ENCODE assay signal across 13 cellular contexts in the genomic region with DNA sequence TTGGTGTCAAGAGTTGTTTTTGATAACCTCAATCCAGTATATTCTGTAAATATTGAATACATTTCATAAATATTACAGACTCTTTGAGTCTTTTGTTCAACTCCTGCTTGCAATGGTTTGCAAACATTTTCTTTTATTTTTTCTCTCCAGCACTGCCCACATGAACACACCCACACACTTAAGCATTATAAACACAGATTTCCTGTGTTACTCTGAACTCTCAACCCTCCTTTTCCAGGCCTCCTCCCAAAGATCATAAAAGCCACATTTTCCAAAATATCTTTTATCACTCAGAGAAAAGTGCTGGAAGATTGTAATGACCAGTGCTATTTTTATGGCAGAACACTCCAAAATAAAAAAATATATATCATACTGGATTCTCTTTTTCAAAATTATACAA. TPM values are rescaled to one million over a fixed set of nuclear protein-coding genes. Genes with fewer than 3 reads are reported as not detected.
DNase-seq lines count a peak whose midpoint lies in the region; ATAC-seq and TF ChIP-seq lines count a peak whose summit lies in the region.
"Had no signal": no experiment of that assay in that cellular context is flagged by ENCODE, and none has a peak within 500 bp of the region (broad histone marks: within the 10 kb centered on the region; RNA-seq: fewer than 3 reads in every experiment).

No MANE protein-coding gene starts in this region.

- peak overlapping the region; percentile 83 for H3K27ac Mint-ChIP-seq in CD8-positive, alpha-beta T cell
- H3K27ac Mint-ChIP-seq in activated naive CD8-positive, alpha-beta T cell treated with anti-CD3 and anti-CD28 coated beads for 36 hours, result peak overlapping the region; percentile 81

- peaks cover 80% of the 10 kb centered on the region for H3K4me1 ChIP-seq in CD8-positive, alpha-beta T cell (ENCODE audit: insufficient read depth, low read length)

- no peaks in the 10 kb centered on the region for H3K9me3 ChIP-seq in CD8-positive, alpha-beta T cell (ENCODE audit: low read length)
- H3K9me3 ChIP-seq: thyroid gland had no signal

- TF ChIP-seq CTCF in BJ (IDR thresholded peaks at IDR 0.05; ENCODE audit: insufficient read depth, low read depth, low read length), result no peak
- TF ChIP-seq CTCF in CD8-positive, alpha-beta T cell (IDR thresholded peaks at IDR 0.05), result no peak

- H3K27me3 Mint-ChIP-seq in CD8-positive, alpha-beta T cell (ENCODE audit: low read depth), result no peaks in the 10 kb centered on the region
- H3K27me3 Mint-ChIP-seq in activated naive CD8-positive, alpha-beta T cell treated with anti-CD3 and anti-CD28 coated beads for 36 hours, result no peaks in the 10 kb centered on the region

- peaks cover 9% of the 10 kb centered on the region for H3K9me3 Mint-ChIP-seq in CD8-positive, alpha-beta T cell
- H3K9me3 Mint-ChIP-seq in activated naive CD8-positive, alpha-beta T cell treated with anti-CD3 and anti-CD28 coated beads for 36 hours, result peaks cover 18% of the 10 kb centered on the region

- CTCF ChIA-PET in BJ (lab: Yijun Ruan, JAX), result interaction anchor here (3.0 kb wide), 1 partner anchor 170 kb away, joined by 8 read pairs; no protein-coding TSS in a partner anchor
- CTCF ChIA-PET in CD8-positive, alpha-beta T cell (lab: Charles Lee), result interaction anchor here (1.4 to 1.8 kb wide), 3 partner anchors 15 to 46 kb away, joined by 4 to 9 read pairs (median 5); partner anchors contain the start of gene ARHGAP25

- H3K4me3 Mint-ChIP-seq in CD8-positive, alpha-beta T cell, result peak overlapping the region; percentile 60
- peak overlapping the region; percentile 43 for H3K4me3 Mint-ChIP-seq in activated naive CD8-positive, alpha-beta T cell treated with anti-CD3 and anti-CD28 coated beads for 36 hours

- no peaks in the 10 kb centered on the region for H3K36me3 ChIP-seq in BJ (ENCODE audit: control insufficient read depth, insufficient read depth, low read length)
- peaks cover 3% of the 10 kb centered on the region for H3K36me3 ChIP-seq in CD8-positive, alpha-beta T cell (ENCODE audit: insufficient read depth, low read length)
- H3K36me3 ChIP-seq: left ventricle myocardium inferior, thyroid gland had no signal

- H3K27ac ChIP-seq in CD8-positive, alpha-beta T cell (ENCODE audit: low read depth, low read length), result no peak overlapping the region
- H3K27ac ChIP-seq: left ventricle myocardium inferior had no signal

- no peak overlapping the region for H3K4me3 ChIP-seq in BJ (ENCODE audit: low read depth, low read length)
- H3K4me3 ChIP-seq in CD8-positive, alpha-beta T cell (ENCODE audit: low read depth, low read length), result no peak overlapping the region
- H3K4me3 ChIP-seq: left ventricle myocardium inferior, thyroid gland had no signal

- H3K36me3 Mint-ChIP-seq in CD8-positive, alpha-beta T cell, result peaks cover 42% of the 10 kb centered on the region
- peaks cover 58% of the 10 kb centered on the region for H3K36me3 Mint-ChIP-seq in activated naive CD8-positive, alpha-beta T cell treated with anti-CD3 and anti-CD28 coated beads for 36 hours

- DNase-seq in BJ (ENCODE audit: low read depth), result peak; percentile 9
- peak in 2 of 7 experiments; percentile 8 to 19 for DNase-seq in CD8-positive, alpha-beta T cell
- no peak for DNase-seq in activated naive CD8-positive, alpha-beta T cell treated with anti-CD3 and anti-CD28 coated beads for 36 hours
- peak; percentile 14 for DNase-seq in left kidney (ENCODE audit: low read depth, low spot score)
- DNase-seq in AML-193 (lab: John Stamatoyannopoulos, UW), result no peak
- DNase-seq in ureter (ENCODE audit: low spot score), result no peak
- no peak for DNase-seq in NCI-H1436 treated with DMSO at 0.1 percent for 48 hours (lab: John Stamatoyannopoulos, UW)
- DNase-seq: aorta, left ventricle myocardium inferior, occipital lobe, thyroid gland had no signal

- H3K4me1 Mint-ChIP-seq in CD8-positive, alpha-beta T cell (ENCODE audit: low read depth), result peaks cover 88% of the 10 kb centered on the region
- peaks cover 65% of the 10 kb centered on the region for H3K4me1 Mint-ChIP-seq in activated naive CD8-positive, alpha-beta T cell treated with anti-CD3 and anti-CD28 coated beads for 36 hours

- H3K27me3 ChIP-seq in BJ (ENCODE audit: control insufficient read depth, insufficient read depth, low read length), result peaks cover under 1% of the 10 kb centered on the region; the same call in 1 of the 2 replicates
- no peaks in the 10 kb centered on the region for H3K27me3 ChIP-seq in CD8-positive, alpha-beta T cell (ENCODE audit: insufficient read depth, low read length)
- H3K27me3 ChIP-seq: thyroid gland had no signal

- POLR2A ChIA-PET in BJ (lab: Charles Lee), result no interaction called here
- POLR2A ChIA-PET in CD8-positive, alpha-beta T cell (lab: Charles Lee), result interaction anchor here (0.6 to 4.2 kb wide), 4 partner anchors 10 to 290 kb away, joined by 3 to 41 read pairs (median 4); no protein-coding TSS in a partner anchor

- no peak for ATAC-seq in CD8-positive, alpha-beta T cell
- ATAC-seq in GM18517 (IDR thresholded peaks at IDR 0.05; ENCODE audit: unreplicated experiment), result no peak
- ATAC-seq: Panc1 had no signal

- intact Hi-C loops in CD8-positive, alpha-beta T cell (cut with DNase I, micrococcal nuclease), result loop anchor here in 1 of 2 experiments (5.0 kb wide), 1 partner anchor 552 kb away; no protein-coding TSS in a partner anchor

RNA-seq across cellular contexts. Expression of gene ARHGAP25, which starts 20.5 kb away (rescaled TPM):
- 0.06 TPM in 1 of 2 replicates, not detected in the other for polyA plus RNA-seq in BJ (2011; rRNA removed)
- not detected in 2 replicates for polyA minus RNA-seq in BJ (2011; rRNA and poly(A)+ RNA removed)
- 10 to 100 TPM; 35.8 to 36.7 TPM for total RNA-seq in CD8-positive, alpha-beta T cell
- total RNA-seq in activated naive CD8-positive, alpha-beta T cell treated with anti-CD3 and anti-CD28 coated beads for 36 hours, result 10 to 100 TPM; 47.4 to 51.0 TPM
- total RNA-seq in ureter, result 14.7 TPM

Comparison
In these comparisons a context has a peak if more than half of its experiments do, and no peak if none do; other contexts are left out.
1. DNase-seq: peak in BJ (single experiment) and left kidney (single experiment); none in activated naive CD8-positive, alpha-beta T cell treated with anti-CD3 and anti-CD28 coated beads for 36 hours (single experiment), AML-193 (0 of 2), ureter (single experiment) and NCI-H1436 treated with DMSO at 0.1 percent for 48 hours (single experiment).